Comparison of ENCODE assay signal across 18 cellular contexts in genomic region chr3:122957707-122958210, GRCh38.
A peak's percentile ranks its signal among the peaks of the same experiment; 100 is the strongest.
DNase-seq lines count a peak whose midpoint lies in the region; ATAC-seq, FAIRE-seq and TF ChIP-seq lines count a peak whose summit lies in the region.
"Had no signal": no experiment of that assay in that cellular context is flagged by ENCODE, and none has a peak within 500 bp of the region (broad histone marks: within the 10 kb centered on the region; RNA-seq: fewer than 3 reads in every experiment).

No MANE protein-coding gene starts in this region.

- peaks cover 54% of the 10 kb centered on the region for H3K4me1 Mint-ChIP-seq in GM23338
- H3K4me1 Mint-ChIP-seq: activated B cell treated with CpG ODN at 0.5 μM for 24 hours had no signal

- TF ChIP-seq CTCF in GM23338 (conservative IDR thresholded peaks at IDR 0.05; ENCODE audit: low read depth in 2 of 2): no peak
- no peak for TF ChIP-seq CTCF in pancreas (IDR thresholded peaks at IDR 0.05)

- no peaks in the 10 kb centered on the region for H3K9me2 ChIP-seq in GM23338 (ENCODE audit: insufficient read depth)

- H2AFZ ChIP-seq in GM23338: no peak overlapping the region

- H3K27ac ChIP-seq in GM23338 (ENCODE audit: low read depth) (no peak overlapping the region), pancreas (peak overlapping the region; percentile 43 to 67 (median 46))
- H3K27ac ChIP-seq: foreskin keratinocyte had no signal

- H3K27me3 ChIP-seq in GM23338 (ENCODE audit: insufficient read depth) (no peaks in the 10 kb centered on the region), pancreas (no peaks in the 10 kb centered on the region)
- H3K27me3 ChIP-seq: stomach had no signal

- peaks cover 4% of the 10 kb centered on the region; the same call in 1 of the 3 replicates for H3K36me3 Mint-ChIP-seq in GM23338 (ENCODE audit: low read depth)

- no peak for DNase-seq in GM23338 (ENCODE audit: low spot score)
- DNase-seq in astrocyte of the hippocampus (ENCODE audit: low read depth, low spot score): peak; percentile 25
- DNase-seq in left ventricle myocardium superior: peak; percentile 80
- DNase-seq in pancreas: peak in 1 of 6 donors; percentile 29
- no peak for DNase-seq in NCI-H69 (lab: John Stamatoyannopoulos, UW)
- no peak for DNase-seq in DMS53 treated with DMSO at 0.1 percent for 48 hours (lab: John Stamatoyannopoulos, UW; ENCODE audit: unreplicated experiment)
- DNase-seq: activated B cell treated with CpG ODN at 0.5 μM for 24 hours; activated CD8-positive, alpha-beta memory T cell treated with anti-CD3 and anti-CD28 coated beads for 24 hours; CD4-positive, alpha-beta T cell; cerebellar nuclear complex; foreskin keratinocyte; mesenchymal stem cell; NCI-H1436; stimulated activated CD4-positive, alpha-beta T cell treated with anti-CD3 and anti-CD28 coated beads, Interleukin-1b, Interleukin-23, amount 100 ng/mL, for 48 hours; stomach had no signal

- 51 to 57% methylated on average over 4 of the region's 4 CpGs for WGBS in pancreas, 2 donors

- intact Hi-C loops in left ventricle myocardium superior (cut with micrococcal nuclease) (no loop called here), pancreas (cut with DNase I) (no loop called here)

- ATAC-seq in GM23338 (peak; percentile 10; the same call in 1 of the 3 replicates), left ventricle myocardium superior (peak; percentile 88), pancreas (peak; percentile 56 to 87 (median 66)), GM18502 (IDR thresholded peaks at IDR 0.05; ENCODE audit: poor library complexity, unreplicated experiment) (no peak), GM19467 (IDR thresholded peaks at IDR 0.05; ENCODE audit: unreplicated experiment) (no peak)
- ATAC-seq: foreskin keratinocyte had no signal

- H3K4me2 ChIP-seq in GM23338: peak overlapping the region; percentile 53; the same call in 1 of the 2 replicates

- H3K4me1 ChIP-seq in GM23338 (ENCODE audit: insufficient read depth) (peaks cover 53% of the 10 kb centered on the region), pancreas (no peaks in the 10 kb centered on the region)
- H3K4me1 ChIP-seq: foreskin keratinocyte had no signal

- H3K4me3 ChIP-seq in GM23338 (no peak overlapping the region), pancreas (no peak overlapping the region)
- H3K4me3 ChIP-seq: stomach had no signal

- no peaks in the 10 kb centered on the region for H3K79me2 ChIP-seq in GM23338 (replicated peaks; ENCODE audit: insufficient read depth)

- no peak overlapping the region for H3K4me3 Mint-ChIP-seq in GM23338
- H3K4me3 Mint-ChIP-seq: activated B cell treated with CpG ODN at 0.5 μM for 24 hours; CD4-positive, alpha-beta T cell; T-helper 1 cell treated with Interleukin-12 subunit alpha and Interleukin-12 subunit beta and Interleukin-4 antibody, amounts not matched to agents 30 μg/mL and 1 μg/mL, for 36 hours had no signal

- no peak overlapping the region for H3K27ac Mint-ChIP-seq in GM23338
- H3K27ac Mint-ChIP-seq: activated B cell treated with CpG ODN at 0.5 μM for 24 hours; CD4-positive, alpha-beta T cell; T-helper 1 cell treated with Interleukin-12 subunit alpha and Interleukin-12 subunit beta and Interleukin-4 antibody, amounts not matched to agents 30 μg/mL and 1 μg/mL, for 36 hours had no signal

- H3K36me3 ChIP-seq in GM23338 (ENCODE audit: insufficient read depth) (no peaks in the 10 kb centered on the region), pancreas (no peaks in the 10 kb centered on the region)
- H3K36me3 ChIP-seq: stomach had no signal

- H3K9me3 Mint-ChIP-seq in GM23338: no peaks in the 10 kb centered on the region
- H3K9me3 Mint-ChIP-seq: activated B cell treated with CpG ODN at 0.5 μM for 24 hours; CD4-positive, alpha-beta T cell; T-helper 1 cell treated with Interleukin-12 subunit alpha and Interleukin-12 subunit beta and Interleukin-4 antibody, amounts not matched to agents 30 μg/mL and 1 μg/mL, for 36 hours had no signal

- FAIRE-seq in pancreas (lab: Jason Lieb, UNC): no peak

- H3F3A ChIP-seq in GM23338 (replicated peaks; ENCODE audit: low read depth): no peaks in the 10 kb centered on the region

- H3K27me3 Mint-ChIP-seq in GM23338 (ENCODE audit: insufficient read depth, low read depth, poor library complexity): peaks cover 18% of the 10 kb centered on the region

- no peaks in the 10 kb centered on the region for H3K9me3 ChIP-seq in pancreas
- H3K9me3 ChIP-seq: stomach had no signal

- H4K20me1 ChIP-seq in GM23338 (replicated peaks; ENCODE audit: insufficient read depth): no peaks in the 10 kb centered on the region

TF ChIP-seq in GM23338, 12 proteins besides CTCF, POLR2A, EP300 and RAD21 (continues in another document):
- TF ChIP-seq POLR2AphosphoS5 (IDR thresholded peaks at IDR 0.05; ENCODE audit: low read depth) (no peak), JUNB (IDR thresholded peaks at IDR 0.05; ENCODE audit: unreplicated experiment) (no peak), ZNF331 (CRISPR knock-in tag; IDR thresholded peaks at IDR 0.05; ENCODE audit: low read depth) (no peak), NANOG (IDR thresholded peaks at IDR 0.05; ENCODE audit: borderline replicate concordance) (no peak), CREB1 (CRISPR knock-in tag; IDR thresholded peaks at IDR 0.05; ENCODE audit: low read depth) (no peak), ZNF462 (CRISPR knock-in tag; IDR thresholded peaks at IDR 0.05) (no peak), ETS1 (IDR thresholded peaks at IDR 0.05) (no peak), ZNF114 (CRISPR knock-in tag; IDR thresholded peaks at IDR 0.05) (no peak), EZH2 (IDR thresholded peaks at IDR 0.05; ENCODE audit: low read depth, unreplicated experiment) (no peak), EZH2phosphoT487 (IDR thresholded peaks at IDR 0.05; ENCODE audit: unreplicated experiment) (no peak), STAT1 (IDR thresholded peaks at IDR 0.05; ENCODE audit: unreplicated experiment) (no peak)

Comparison
In these comparisons a context has a peak if more than half of its experiments do, and no peak if none do; other contexts are left out.
1. ATAC-seq: peak in GM23338 (single experiment), left ventricle myocardium superior (single experiment) and pancreas (4 of 4); none in GM18502 (single experiment) and GM19467 (single experiment).
2. DNase-seq: peak in astrocyte of the hippocampus (single experiment) and left ventricle myocardium superior (single experiment); none in GM23338 (single experiment), NCI-H69 (single experiment) and DMS53 treated with DMSO at 0.1 percent for 48 hours (single experiment).